16 cellular contexts compared by ENCODE assay signal in genomic region chrX:115030635-115031034, GRCh38. TPM values are rescaled to one million over a fixed set of nuclear protein-coding genes. Genes with fewer than 3 reads are reported as not detected.
A peak's percentile ranks its signal among the peaks of the same experiment; 100 is the strongest.
DNase-seq lines count a peak whose midpoint lies in the region; ATAC-seq, FAIRE-seq and TF ChIP-seq lines count a peak whose summit lies in the region.
"Had no signal": no experiment of that assay in that cellular context is flagged by ENCODE, and none has a peak within 500 bp of the region (broad histone marks: within the 10 kb centered on the region; RNA-seq: fewer than 3 reads in every experiment).

No MANE protein-coding gene starts in this region.

- H3K27ac ChIP-seq in esophagus squamous epithelium (peak overlapping the region in 3 of 4 donors; percentile 24 to 44 (median 36)), tibial artery (peak overlapping the region; percentile 69 to 72), suprapubic skin (no peak overlapping the region), H9 (ENCODE audit: insufficient read length, low read depth, low read length) (no peak overlapping the region)

- no peaks in the 10 kb centered on the region for H3K4me1 Mint-ChIP-seq in H9
- H3K4me1 Mint-ChIP-seq: activated CD4-positive, alpha-beta T cell treated with anti-CD3 and anti-CD28 coated beads, Interleukin-2, amount 10 ng/mL, durations not matched to agents 7 days and 5 days; naive B cell had no signal

- H3K4me1 ChIP-seq in esophagus squamous epithelium (peaks cover 0 to 17% (median 0%) of the 10 kb centered on the region in 3 donors), tibial artery (peaks cover 0 to 15% (median 2%) of the 10 kb centered on the region in 4 donors), suprapubic skin (no peaks in the 10 kb centered on the region), H9 (ENCODE audit: insufficient read depth, low read length) (no peaks in the 10 kb centered on the region)

- no peak overlapping the region for H2BK5ac ChIP-seq in H9 (ENCODE audit: insufficient read length, low read length)

- H3K9ac ChIP-seq in H9 (ENCODE audit: extremely low read depth, insufficient read length, low read length) = no peak overlapping the region

- intact Hi-C loops in esophagus squamous epithelium (cut with DNase I) (no loop called here), tibial artery (cut with DNase I; ENCODE audit: low total_unique reads) (no loop called here)

- no peaks in the 10 kb centered on the region for H3K23me2 ChIP-seq in H9 (ENCODE audit: insufficient read length, low read depth, low read length, poor library complexity, severe bottlenecking)

- H4K8ac ChIP-seq in H9 (replicated peaks; ENCODE audit: insufficient read length, low read depth, low read length) = no peak overlapping the region

- H3K18ac ChIP-seq in H9 (ENCODE audit: insufficient read length, low read depth, low read length) = no peak overlapping the region

- no peak overlapping the region for H2BK20ac ChIP-seq in H9 (ENCODE audit: low read depth, low read length, poor library complexity, severe bottlenecking)

- H3K27me3 Mint-ChIP-seq in H9 (ENCODE audit: low read depth) = peaks cover 1% of the 10 kb centered on the region
- H3K27me3 Mint-ChIP-seq: activated CD4-positive, alpha-beta T cell treated with anti-CD3 and anti-CD28 coated beads, Interleukin-2, amount 10 ng/mL, durations not matched to agents 7 days and 5 days; naive B cell had no signal

- no peaks in the 10 kb centered on the region for H4K20me1 ChIP-seq in H9 (ENCODE audit: control insufficient read depth, insufficient read depth, insufficient read length)

- no peak overlapping the region for H2BK12ac ChIP-seq in H9 (ENCODE audit: insufficient read length, low read depth, low read length)

- H2AK5ac ChIP-seq in H9 (ENCODE audit: insufficient read length, low read length) = no peak overlapping the region

- no peaks in the 10 kb centered on the region for H3K9me3 Mint-ChIP-seq in H9
- H3K9me3 Mint-ChIP-seq: activated CD4-positive, alpha-beta T cell treated with anti-CD3 and anti-CD28 coated beads, Interleukin-2, amount 10 ng/mL, durations not matched to agents 7 days and 5 days; activated T-helper 2 cell treated with anti-CD3 and anti-CD28 coated beads, Interferon-gamma antibody, Interleukin-2, Interleukin-4, amounts not matched to agents 10 μg/mL and 5 μg/mL and 100 μg/mL, durations not matched to agents 14 hours and 24 hours and 36 hours; naive B cell had no signal

- DNase-seq in GM12891 (ENCODE audit: insufficient read length, low spot score) = no peak
- DNase-seq in NCI-H526 treated with DMSO at 0.1 percent for 48 hours (lab: John Stamatoyannopoulos, UW) = peak; percentile 36
- DNase-seq in esophagus squamous epithelium (lab: John Stamatoyannopoulos, UW) = no peak
- DNase-seq in tibial artery = no peak
- no peak for DNase-seq in suprapubic skin (ENCODE audit: low spot score in 2 of 2)
- DNase-seq in H9 = no peak
- DNase-seq: activated CD4-positive, alpha-beta T cell treated with anti-CD3 and anti-CD28 coated beads, Interleukin-2, amount 10 ng/mL, durations not matched to agents 7 days and 5 days; anterior cingulate cortex; naive B cell; NCI-H2107; retina; stimulated activated naive CD4-positive, alpha-beta T cell treated with Interleukin-2 at 50 U/mL for 16 hours had no signal

- H3K27me3 ChIP-seq in esophagus squamous epithelium = peaks cover 0 to 3% (median 0%) of the 10 kb centered on the region in 4 donors
- H3K27me3 ChIP-seq in tibial artery = no peaks in the 10 kb centered on the region
- H3K27me3 ChIP-seq in suprapubic skin = no peaks in the 10 kb centered on the region
- no peaks in the 10 kb centered on the region; the same call in 1 of the 2 replicates for H3K27me3 ChIP-seq in H9 (ENCODE audit: insufficient read depth, low read length)

- no peak overlapping the region for H3K56ac ChIP-seq in H9 (ENCODE audit: insufficient read length, low read depth, low read length)

- H4K5ac ChIP-seq in H9 (ENCODE audit: insufficient read length, low read depth, low read length) = no peak overlapping the region

- no peaks in the 10 kb centered on the region for H3K79me1 ChIP-seq in H9 (ENCODE audit: insufficient read depth, low read depth, low read length, poor library complexity, severe bottlenecking)

- no peak overlapping the region for H3K14ac ChIP-seq in H9 (ENCODE audit: insufficient read depth, low read length)

- TF ChIP-seq POLR2A in GM12891 (IDR thresholded peaks at IDR 0.05; ENCODE audit: low read depth, low read length) = no peak
- no peak for TF ChIP-seq POLR2A in esophagus squamous epithelium (IDR thresholded peaks at IDR 0.05)
- no peak for TF ChIP-seq POLR2A in suprapubic skin (IDR thresholded peaks at IDR 0.05)

- 14 to 23% methylated on average over 2 of the region's 2 CpGs for WGBS in esophagus squamous epithelium, 2 donors
- 33% methylated on average over 2 of the region's 2 CpGs for WGBS in suprapubic skin
- WGBS in H9 (ENCODE audit: extremely low coverage, insufficient read length, low lambda C conversion rate) = no CpG with 5 or more reads among the region's 2 CpGs

- H3K4me3 ChIP-seq in esophagus squamous epithelium (no peak overlapping the region), tibial artery (no peak overlapping the region), suprapubic skin (no peak overlapping the region)

- no peak overlapping the region for H3K4ac ChIP-seq in H9 (ENCODE audit: low read depth, low read length)

- no peak overlapping the region for H4K91ac ChIP-seq in H9 (ENCODE audit: insufficient read length, low read depth, low read length)

- TF ChIP-seq CTCF in esophagus squamous epithelium (IDR thresholded peaks at IDR 0.05) (no peak), tibial artery (IDR thresholded peaks at IDR 0.05) (no peak), suprapubic skin (IDR thresholded peaks at IDR 0.05) (no peak), H9 (conservative IDR thresholded peaks at IDR 0.05) (no peak)

- no peak overlapping the region for H2BK15ac ChIP-seq in H9 (ENCODE audit: low read depth, low read length)

- no peak overlapping the region for H3K4me2 ChIP-seq in H9 (ENCODE audit: insufficient read depth, insufficient read length, low read length)

- no peak overlapping the region for H3T11ph ChIP-seq in H9 (ENCODE audit: low read length)

- no peak overlapping the region for H2BK120ac ChIP-seq in H9 (ENCODE audit: low read depth, low read length, poor library complexity, severe bottlenecking)

- no peak for TF ChIP-seq EP300 in suprapubic skin (IDR thresholded peaks at IDR 0.05)

- no peak overlapping the region for H3K23ac ChIP-seq in H9 (ENCODE audit: insufficient read length, low read depth, low read length)

- H3K36me3 Mint-ChIP-seq in H9 (ENCODE audit: insufficient read depth in 1 of 3, low read depth in 3 of 3) = no peaks in the 10 kb centered on the region
- H3K36me3 Mint-ChIP-seq: naive B cell had no signal

- H3K4me3 Mint-ChIP-seq in H9 = no peak overlapping the region
- H3K4me3 Mint-ChIP-seq: activated CD4-positive, alpha-beta T cell treated with anti-CD3 and anti-CD28 coated beads, Interleukin-2, amount 10 ng/mL, durations not matched to agents 7 days and 5 days; naive B cell had no signal

- peak; percentile 43 for FAIRE-seq in GM12891 (lab: Jason Lieb, UNC)
- FAIRE-seq: frontal cortex had no signal

- H3K79me2 ChIP-seq in H9 (ENCODE audit: insufficient read depth, low read length) = no peaks in the 10 kb centered on the region

- H3K27ac Mint-ChIP-seq in H9 = no peak overlapping the region
- H3K27ac Mint-ChIP-seq: activated CD4-positive, alpha-beta T cell treated with anti-CD3 and anti-CD28 coated beads, Interleukin-2, amount 10 ng/mL, durations not matched to agents 7 days and 5 days; activated T-helper 2 cell treated with anti-CD3 and anti-CD28 coated beads, Interferon-gamma antibody, Interleukin-2, Interleukin-4, amounts not matched to agents 10 μg/mL and 5 μg/mL and 100 μg/mL, durations not matched to agents 14 hours and 24 hours and 36 hours; naive B cell had no signal

- no peak overlapping the region for H2AFZ ChIP-seq in H9 (ENCODE audit: low read length)

- H3K36me3 ChIP-seq in esophagus squamous epithelium = no peaks in the 10 kb centered on the region
- no peaks in the 10 kb centered on the region for H3K36me3 ChIP-seq in tibial artery
- no peaks in the 10 kb centered on the region for H3K36me3 ChIP-seq in suprapubic skin

- H3K9me3 ChIP-seq in esophagus squamous epithelium (no peaks in the 10 kb centered on the region), tibial artery (no peaks in the 10 kb centered on the region), suprapubic skin (no peaks in the 10 kb centered on the region), H9 (ENCODE audit: control insufficient read depth, low read depth, low read length) (no peaks in the 10 kb centered on the region)

- no peak for ATAC-seq in GM19395 (IDR thresholded peaks at IDR 0.05; ENCODE audit: unreplicated experiment)
- ATAC-seq: Panc1 had no signal

TF ChIP-seq in GM12891, 5 proteins besides CTCF, POLR2A, EP300 and RAD21:
- TF ChIP-seq POLR2AphosphoS5 (IDR thresholded peaks at IDR 0.05; ENCODE audit: low read depth, low read length) (no peak), SPI1 (IDR thresholded peaks at IDR 0.05; ENCODE audit: low read depth, low read length) (no peak)
TF ChIP-seq in GM12891: peak in this region for 0.

RNA-seq across cellular contexts. Expression of gene IL13RA2, which starts 13.2 kb away (rescaled TPM):
- polyA plus RNA-seq in GM12891 (2012; ENCODE audit: low read depth, missing spikeins) = not detected
- total RNA-seq in esophagus squamous epithelium (under 1 TPM in 2 of 4 donors, not detected in 2; 0.38 to 0.44 TPM), suprapubic skin (under 1 TPM in 1 of 4 donors, not detected in 3; 0.81 TPM), H9 (2021) (not detected in 2 replicates)
- total RNA-seq: activated CD4-positive, alpha-beta T cell treated with anti-CD3 and anti-CD28 coated beads, Interleukin-2, amount 10 ng/mL, durations not matched to agents 7 days and 5 days; activated T-helper 2 cell treated with anti-CD3 and anti-CD28 coated beads, Interferon-gamma antibody, Interleukin-2, Interleukin-4, amounts not matched to agents 10 μg/mL and 5 μg/mL and 100 μg/mL, durations not matched to agents 14 hours and 24 hours and 36 hours had no signal

Comparison
In these comparisons a context has a peak if more than half of its experiments do, and no peak if none do; other contexts are left out.
1. H3K27ac ChIP-seq: peak in esophagus squamous epithelium (3 of 4) and tibial artery (2 of 2); none in suprapubic skin (single experiment) and H9 (single experiment).